Comparison of ENCODE assay signal across 1 cellular context in the genomic region with DNA sequence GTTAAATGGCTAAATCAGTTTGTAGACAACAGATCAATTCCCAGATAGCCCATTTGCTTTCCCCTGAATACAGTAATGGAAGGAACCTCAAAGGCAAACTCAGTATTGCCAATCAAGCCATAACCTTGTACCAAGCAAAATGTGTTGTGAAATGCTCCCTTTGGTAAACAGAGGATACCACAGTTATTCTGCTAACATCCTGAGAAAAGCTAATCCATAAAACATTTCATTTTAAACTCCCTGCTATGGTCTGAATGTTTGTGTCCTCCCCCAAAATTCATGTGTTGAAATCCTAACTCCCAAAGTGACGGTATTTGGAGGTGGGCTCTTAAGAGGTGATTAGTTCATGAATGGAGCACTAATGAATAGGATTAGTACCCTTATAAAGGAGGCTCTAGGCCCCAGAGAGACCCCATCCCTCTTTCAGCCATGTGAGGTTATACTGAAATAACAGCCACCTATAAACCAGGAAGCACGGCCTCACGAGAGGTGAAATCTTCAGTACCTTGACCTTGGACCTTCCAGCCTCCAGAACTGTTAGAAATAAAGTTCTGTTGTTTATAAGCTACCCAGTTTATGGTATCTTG.
TF ChIP-seq lines count a peak whose summit lies in the region.

No MANE protein-coding gene starts in this region.

TF ChIP-seq in GM23338, 12 proteins besides CTCF, POLR2A, EP300 and RAD21 (continued from another document):
- TF ChIP-seq JUNB (IDR thresholded peaks at IDR 0.05; ENCODE audit: unreplicated experiment) (no peak), EZH2phosphoT487 (IDR thresholded peaks at IDR 0.05; ENCODE audit: unreplicated experiment) (no peak), EZH2 (IDR thresholded peaks at IDR 0.05; ENCODE audit: low read depth, unreplicated experiment) (no peak)
- TF ChIP-seq, protein P1, sequence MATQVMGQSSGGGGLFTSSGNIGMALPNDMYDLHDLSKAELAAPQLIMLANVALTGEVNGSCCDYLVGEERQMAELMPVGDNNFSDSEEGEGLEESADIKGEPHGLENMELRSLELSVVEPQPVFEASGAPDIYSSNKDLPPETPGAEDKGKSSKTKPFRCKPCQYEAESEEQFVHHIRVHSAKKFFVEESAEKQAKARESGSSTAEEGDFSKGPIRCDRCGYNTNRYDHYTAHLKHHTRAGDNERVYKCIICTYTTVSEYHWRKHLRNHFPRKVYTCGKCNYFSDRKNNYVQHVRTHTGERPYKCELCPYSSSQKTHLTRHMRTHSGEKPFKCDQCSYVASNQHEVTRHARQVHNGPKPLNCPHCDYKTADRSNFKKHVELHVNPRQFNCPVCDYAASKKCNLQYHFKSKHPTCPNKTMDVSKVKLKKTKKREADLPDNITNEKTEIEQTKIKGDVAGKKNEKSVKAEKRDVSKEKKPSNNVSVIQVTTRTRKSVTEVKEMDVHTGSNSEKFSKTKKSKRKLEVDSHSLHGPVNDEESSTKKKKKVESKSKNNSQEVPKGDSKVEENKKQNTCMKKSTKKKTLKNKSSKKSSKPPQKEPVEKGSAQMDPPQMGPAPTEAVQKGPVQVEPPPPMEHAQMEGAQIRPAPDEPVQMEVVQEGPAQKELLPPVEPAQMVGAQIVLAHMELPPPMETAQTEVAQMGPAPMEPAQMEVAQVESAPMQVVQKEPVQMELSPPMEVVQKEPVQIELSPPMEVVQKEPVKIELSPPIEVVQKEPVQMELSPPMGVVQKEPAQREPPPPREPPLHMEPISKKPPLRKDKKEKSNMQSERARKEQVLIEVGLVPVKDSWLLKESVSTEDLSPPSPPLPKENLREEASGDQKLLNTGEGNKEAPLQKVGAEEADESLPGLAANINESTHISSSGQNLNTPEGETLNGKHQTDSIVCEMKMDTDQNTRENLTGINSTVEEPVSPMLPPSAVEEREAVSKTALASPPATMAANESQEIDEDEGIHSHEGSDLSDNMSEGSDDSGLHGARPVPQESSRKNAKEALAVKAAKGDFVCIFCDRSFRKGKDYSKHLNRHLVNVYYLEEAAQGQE (IDR thresholded peaks at IDR 0.05; ENCODE audit: unreplicated experiment) = no peak
- TF ChIP-seq, protein P2, sequence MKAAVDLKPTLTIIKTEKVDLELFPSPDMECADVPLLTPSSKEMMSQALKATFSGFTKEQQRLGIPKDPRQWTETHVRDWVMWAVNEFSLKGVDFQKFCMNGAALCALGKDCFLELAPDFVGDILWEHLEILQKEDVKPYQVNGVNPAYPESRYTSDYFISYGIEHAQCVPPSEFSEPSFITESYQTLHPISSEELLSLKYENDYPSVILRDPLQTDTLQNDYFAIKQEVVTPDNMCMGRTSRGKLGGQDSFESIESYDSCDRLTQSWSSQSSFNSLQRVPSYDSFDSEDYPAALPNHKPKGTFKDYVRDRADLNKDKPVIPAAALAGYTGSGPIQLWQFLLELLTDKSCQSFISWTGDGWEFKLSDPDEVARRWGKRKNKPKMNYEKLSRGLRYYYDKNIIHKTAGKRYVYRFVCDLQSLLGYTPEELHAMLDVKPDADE (IDR thresholded peaks at IDR 0.05) = no peak
